In the genomic region with DNA sequence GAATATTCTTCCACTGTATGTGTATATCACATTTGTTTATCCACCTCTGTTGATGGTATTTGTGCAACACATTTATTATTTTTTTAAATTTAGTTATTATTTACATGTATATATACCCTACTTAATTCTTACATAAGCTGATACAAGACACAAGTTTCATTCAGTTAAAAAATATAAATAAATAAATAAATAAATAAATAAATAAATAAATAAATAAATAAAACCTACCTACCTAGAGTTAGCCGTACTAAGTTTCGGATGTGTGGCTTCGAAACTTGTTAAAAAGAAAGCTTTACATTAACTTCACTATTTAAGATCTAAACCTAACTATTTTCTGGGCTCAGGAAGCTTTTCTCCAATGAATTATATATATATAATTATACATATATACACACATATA, we compare ENCODE assay signal across 8 cellular contexts.
"Had no signal": no experiment of that assay in that cellular context is flagged by ENCODE, and none has a peak within 500 bp of the region (broad histone marks: within the 10 kb centered on the region; RNA-seq: fewer than 3 reads in every experiment).

No MANE protein-coding gene starts in this region.

- H3K36me3 ChIP-seq: HAP-1 had no signal

- DNase-seq: GM23248, GOT3, IMR-90, KG1 had no signal

- FAIRE-seq: HTR-8/SVneo, K562 had no signal

- H3K4me1 ChIP-seq: HAP-1 had no signal

- H3K4me3 ChIP-seq: GM23248, HAP-1, K562 had no signal

- ATAC-seq: HCT116, K562 had no signal

- H3K27ac ChIP-seq: GM23248 had no signal
